8 cellular contexts compared by ENCODE assay signal in the genomic region with DNA sequence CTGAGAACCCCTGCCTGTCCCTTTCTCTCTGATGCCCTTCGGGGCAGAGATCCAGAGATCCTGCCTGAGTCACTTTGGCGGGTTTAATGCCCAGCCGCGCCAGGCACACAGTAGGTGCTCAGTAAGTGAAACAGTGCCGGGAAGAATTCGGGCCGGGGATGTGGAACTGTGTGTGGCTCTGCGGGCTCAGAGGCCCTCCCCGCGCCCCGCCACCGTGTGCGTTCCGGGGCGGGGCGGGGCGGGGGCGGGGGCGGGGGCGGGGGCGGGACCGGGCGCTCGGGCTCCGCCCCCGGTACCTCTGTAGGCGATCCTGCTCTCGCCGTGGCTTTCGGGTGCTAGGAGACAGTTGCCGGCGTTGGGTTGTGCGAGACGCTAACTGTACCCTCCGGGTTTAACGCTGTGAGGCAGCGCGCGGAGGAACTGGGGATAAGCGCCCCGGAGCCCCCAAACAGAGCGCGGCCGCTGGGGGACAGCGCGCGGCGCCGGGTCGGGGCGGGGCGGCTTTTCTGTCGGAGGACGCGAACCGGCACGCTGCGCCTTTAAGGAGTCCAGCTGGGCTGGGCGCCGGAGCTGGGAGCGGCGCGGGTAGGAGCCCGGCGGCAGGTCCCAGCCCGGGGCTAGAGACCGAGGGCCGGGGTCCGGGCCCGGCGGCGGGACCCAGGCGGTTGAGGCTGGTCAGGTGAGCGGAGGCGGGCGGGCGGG. TPM values are rescaled to one million over a fixed set of nuclear protein-coding genes. Genes with fewer than 3 reads are reported as not detected.
A peak's percentile ranks its signal among the peaks of the same experiment; 100 is the strongest.
DNase-seq lines count a peak whose midpoint lies in the region; ATAC-seq and TF ChIP-seq lines count a peak whose summit lies in the region.

A gene with protein sequence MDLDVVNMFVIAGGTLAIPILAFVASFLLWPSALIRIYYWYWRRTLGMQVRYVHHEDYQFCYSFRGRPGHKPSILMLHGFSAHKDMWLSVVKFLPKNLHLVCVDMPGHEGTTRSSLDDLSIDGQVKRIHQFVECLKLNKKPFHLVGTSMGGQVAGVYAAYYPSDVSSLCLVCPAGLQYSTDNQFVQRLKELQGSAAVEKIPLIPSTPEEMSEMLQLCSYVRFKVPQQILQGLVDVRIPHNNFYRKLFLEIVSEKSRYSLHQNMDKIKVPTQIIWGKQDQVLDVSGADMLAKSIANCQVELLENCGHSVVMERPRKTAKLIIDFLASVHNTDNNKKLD (plus strand): TSS at position 555 of the 702 bp plus-strand sequence. CDS start 18,795 bp downstream, outside the sequence.

- no peaks in the 10 kb centered on the region for H3K9me3 Mint-ChIP-seq in activated naive CD4-positive, alpha-beta T cell treated with anti-CD3 and anti-CD28 coated beads for 36 hours

- ATAC-seq in GM19468 (IDR thresholded peaks at IDR 0.05; ENCODE audit: extremely low read depth, unreplicated experiment) (peak; percentile 41), thoracic aorta (ENCODE audit: insufficient number of reproducible peaks, low FRiP score, low read depth) (peak; percentile 84)

- TF ChIP-seq CTCF in osteoblast (IDR thresholded peaks at IDR 0.05; ENCODE audit: extremely low read depth, low read depth, low read length) (no peak), thoracic aorta (IDR thresholded peaks at IDR 0.05) (peak; percentile 8)

- H3K27ac ChIP-seq in osteoblast (ENCODE audit: low read depth, low read length) (no peak within 1 kb of the TSS), thoracic aorta (peak within 1 kb of the TSS; percentile 10 to 63)

- peaks cover 6% of the 10 kb centered on the region for H3K27me3 Mint-ChIP-seq in activated naive CD4-positive, alpha-beta T cell treated with anti-CD3 and anti-CD28 coated beads for 36 hours (ENCODE audit: low read depth)

- H2AFZ ChIP-seq in osteoblast (ENCODE audit: low read length), result peak within 1 kb of the TSS; percentile 94

- no peaks in the 10 kb centered on the region for H3K36me3 Mint-ChIP-seq in activated naive CD4-positive, alpha-beta T cell treated with anti-CD3 and anti-CD28 coated beads for 36 hours (ENCODE audit: low read depth)

- DNase-seq in DMS 273 (lab: John Stamatoyannopoulos, UW; ENCODE audit: unreplicated experiment) (peak; percentile 87), HS-5 (ENCODE audit: low read depth) (peak; percentile 55), SHP77 treated with DMSO at 0.1 percent for 48 hours (lab: John Stamatoyannopoulos, UW) (peak; percentile 9), glomerular visceral epithelial cell (ENCODE audit: extremely low spot score) (peak; percentile 65), osteoblast (ENCODE audit: insufficient read length, low spot score, missing footprints) (peak; percentile 96), thoracic aorta (ENCODE audit: low spot score) (peak; percentile 32)
- DNase-seq in activated naive CD4-positive, alpha-beta T cell treated with anti-CD3 and anti-CD28 coated beads for 36 hours, result peak; percentile 75

- H3K4me1 Mint-ChIP-seq in activated naive CD4-positive, alpha-beta T cell treated with anti-CD3 and anti-CD28 coated beads for 36 hours (ENCODE audit: low read depth), result peaks cover 10% of the 10 kb centered on the region

- peak within 1 kb of the TSS; percentile 46 for H3K27ac Mint-ChIP-seq in activated naive CD4-positive, alpha-beta T cell treated with anti-CD3 and anti-CD28 coated beads for 36 hours

- H3K36me3 ChIP-seq in osteoblast (ENCODE audit: insufficient read depth, low read length) (no peaks in the 10 kb centered on the region), thoracic aorta (no peaks in the 10 kb centered on the region)

- H3K79me2 ChIP-seq in osteoblast (ENCODE audit: insufficient read depth, low read length), result peaks cover 15% of the 10 kb centered on the region

- H3K27me3 ChIP-seq in osteoblast (ENCODE audit: insufficient read depth, low read length), result peaks cover 6% of the 10 kb centered on the region
- no peaks in the 10 kb centered on the region for H3K27me3 ChIP-seq in thoracic aorta (replicated peaks; ENCODE audit: insufficient read depth)

- no peaks in the 10 kb centered on the region for H3K9me3 ChIP-seq in osteoblast (ENCODE audit: low read depth, low read length)
- no peaks in the 10 kb centered on the region for H3K9me3 ChIP-seq in thoracic aorta

- intact Hi-C loops in activated naive CD4-positive, alpha-beta T cell treated with anti-CD3 and anti-CD28 coated beads for 36 hours (cut with micrococcal nuclease), result loop anchor here (1.0 to 5.0 kb wide), 7 partner anchors 23 to 295 kb away; a partner anchor contains a TSS

- H3K4me3 ChIP-seq in osteoblast (ENCODE audit: insufficient read depth, low read length) (peak within 1 kb of the TSS; percentile 82), thoracic aorta (peak within 1 kb of the TSS; percentile 80)

- H3K4me1 ChIP-seq in osteoblast (ENCODE audit: insufficient read depth, low read length), result peaks cover 6% of the 10 kb centered on the region
- H3K4me1 ChIP-seq in thoracic aorta (ENCODE audit: control insufficient read depth in 1 of 2, low read depth in 2 of 2), result peaks cover 3 to 17% of the 10 kb centered on the region in 2 donors

- H3K4me2 ChIP-seq in osteoblast (ENCODE audit: insufficient read depth, low read length), result peak within 1 kb of the TSS; percentile 95

- CTCF ChIA-PET in activated naive CD4-positive, alpha-beta T cell treated with anti-CD3 and anti-CD28 coated beads for 36 hours (lab: Charles Lee), result interaction anchor here (0.6 to 7.8 kb wide), 5 partner anchors 16 to 178 kb away, joined by 3 to 47 read pairs (median 3); no protein-coding TSS in a partner anchor

- H4K20me1 ChIP-seq in osteoblast (ENCODE audit: insufficient read depth, low read length), result peaks cover 7% of the 10 kb centered on the region

- H3K4me3 Mint-ChIP-seq in activated naive CD4-positive, alpha-beta T cell treated with anti-CD3 and anti-CD28 coated beads for 36 hours, result peak within 1 kb of the TSS; percentile 86

RNA-seq across cellular contexts. Expression of the gene that starts here (rescaled TPM):
- 1 to 10 TPM; 1.1 to 1.6 TPM for total RNA-seq in activated naive CD4-positive, alpha-beta T cell treated with anti-CD3 and anti-CD28 coated beads for 36 hours
- total RNA-seq in osteoblast (5.1 and 5.9 TPM in 2 replicates), thoracic aorta (10 to 100 TPM in 1 of 2 donors, 1 to 10 TPM in 1; 6.1 to 10.6 TPM)

Comparison
In these comparisons a context has a peak if more than half of its experiments do, and no peak if none do; other contexts are left out.
1. DNase-seq: peak in every context shown above with its lines; median percentile 96 in osteoblast; 87 in DMS 273; 75 in activated naive CD4-positive, alpha-beta T cell treated with anti-CD3 and anti-CD28 coated beads for 36 hours; 65 in glomerular visceral epithelial cell; 55 in HS-5; 32 in thoracic aorta; 9 in SHP77 treated with DMSO at 0.1 percent for 48 hours.